In the genomic region with DNA sequence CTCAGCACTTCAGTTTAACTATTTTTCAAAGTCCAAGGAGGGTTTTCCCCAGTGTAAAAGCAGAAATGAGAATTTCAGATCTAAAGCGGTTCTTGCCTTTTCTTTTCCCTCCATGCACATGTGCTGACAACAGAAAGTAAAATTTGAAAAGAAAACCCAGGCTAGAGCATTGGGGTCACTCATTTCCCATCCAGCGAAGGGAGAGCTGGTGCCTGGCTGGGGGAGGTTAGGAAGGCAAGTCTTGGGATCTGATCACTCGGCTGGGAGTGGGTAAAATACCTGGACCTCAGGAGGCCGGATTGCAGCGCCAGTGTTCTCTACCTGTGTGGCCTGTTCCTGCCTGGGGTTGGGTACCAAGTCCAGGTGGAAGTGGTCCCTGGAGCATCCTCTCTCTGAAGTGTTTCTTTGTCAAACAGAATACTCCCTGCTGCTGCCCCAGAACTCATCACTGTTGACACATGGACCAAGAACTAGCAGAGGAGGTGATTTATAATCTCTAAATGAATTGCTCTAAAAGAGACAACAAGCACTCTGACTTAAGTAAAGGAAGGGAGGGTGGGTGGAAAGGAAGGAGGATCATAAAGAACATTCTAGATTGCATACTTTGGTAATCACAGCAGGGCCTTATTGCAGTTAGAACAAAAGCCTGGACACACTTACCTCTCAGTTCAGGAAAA, we compare ENCODE assay signal across 14 cellular contexts.
DNase-seq lines count a peak whose midpoint lies in the region; ATAC-seq, FAIRE-seq and TF ChIP-seq lines count a peak whose summit lies in the region.
"Had no signal": no experiment of that assay in that cellular context is flagged by ENCODE, and none has a peak within 500 bp of the region (broad histone marks: within the 10 kb centered on the region; RNA-seq: fewer than 3 reads in every experiment).

No MANE protein-coding gene starts in this region.

- peak overlapping the region; percentile 58 for H3K27ac Mint-ChIP-seq in activated T-helper 1 cell treated with anti-CD3 and anti-CD28 coated beads, Interleukin-12 subunit alpha, Interleukin-12 subunit beta, Interleukin-2, Interleukin-4 antibody, amounts not matched to agents 30 ng/mL and 10 ng/mL and 1 ng/mL, durations not matched to agents 14 hours and 24 hours and 36 hours
- H3K27ac Mint-ChIP-seq: activated B cell treated with CpG ODN at 0.5 μM for 24 hours; activated naive CD4-positive, alpha-beta T cell treated with anti-CD3 and anti-CD28 coated beads, Interleukin-2, amount 50 U/mL, for 24 hours had no signal

- no peak overlapping the region for H2BK120ac ChIP-seq in mesendoderm (ENCODE audit: low read depth, low read length)

- no peak overlapping the region for H3K56ac ChIP-seq in mesendoderm (ENCODE audit: low read length)

- TF ChIP-seq POLR2A in GM12892 (IDR thresholded peaks at IDR 0.05; ENCODE audit: low read depth, low read length) = no peak
- TF ChIP-seq POLR2A in Peyer's patch (IDR thresholded peaks at IDR 0.05) = no peak

- no peak overlapping the region for H3K9ac ChIP-seq in mesendoderm (ENCODE audit: low read length)

- intact Hi-C loops in activated T-helper 1 cell treated with anti-CD3 and anti-CD28 coated beads, Interleukin-12 subunit alpha, Interleukin-12 subunit beta, Interleukin-2, Interleukin-4 antibody, amounts not matched to agents 30 ng/mL and 10 ng/mL and 1 ng/mL, durations not matched to agents 14 hours and 24 hours and 36 hours (cut with micrococcal nuclease) = no loop called here

- H3K36me3 ChIP-seq in mesendoderm (ENCODE audit: control insufficient read depth, insufficient read depth, low read length) (no peaks in the 10 kb centered on the region), Peyer's patch (no peaks in the 10 kb centered on the region)
- H3K36me3 ChIP-seq: upper lobe of right lung had no signal

- H3K27ac ChIP-seq in mesendoderm (ENCODE audit: low read depth, low read length) (no peak overlapping the region), Peyer's patch (no peak overlapping the region)
- H3K27ac ChIP-seq: upper lobe of right lung had no signal

- H3K79me2 ChIP-seq in mesendoderm (ENCODE audit: control insufficient read depth, insufficient read depth, low read length) = no peaks in the 10 kb centered on the region

- no peak overlapping the region for H2BK5ac ChIP-seq in mesendoderm (ENCODE audit: low read length)

- no peaks in the 10 kb centered on the region for H3K4me1 ChIP-seq in mesendoderm (ENCODE audit: control insufficient read depth, low read depth, low read length)
- peaks cover 0 to 14% (median 0%) of the 10 kb centered on the region in 4 donors for H3K4me1 ChIP-seq in Peyer's patch

- H3K4me3 ChIP-seq in mesendoderm (ENCODE audit: low read length) (no peak overlapping the region), Peyer's patch (no peak overlapping the region)
- H3K4me3 ChIP-seq: upper lobe of right lung had no signal

- no peak overlapping the region for H3K4ac ChIP-seq in mesendoderm (ENCODE audit: low read depth, low read length)

- peaks cover 45% of the 10 kb centered on the region for H3K4me1 Mint-ChIP-seq in activated T-helper 1 cell treated with anti-CD3 and anti-CD28 coated beads, Interleukin-12 subunit alpha, Interleukin-12 subunit beta, Interleukin-2, Interleukin-4 antibody, amounts not matched to agents 30 ng/mL and 10 ng/mL and 1 ng/mL, durations not matched to agents 14 hours and 24 hours and 36 hours (ENCODE audit: low read depth)

- H3K79me1 ChIP-seq in mesendoderm (ENCODE audit: low read length) = no peaks in the 10 kb centered on the region

- H4K8ac ChIP-seq in mesendoderm (ENCODE audit: low read depth, low read length) = no peak overlapping the region

- no peaks in the 10 kb centered on the region for H3K27me3 ChIP-seq in mesendoderm (ENCODE audit: insufficient read depth, low read length, poor library complexity)
- H3K27me3 ChIP-seq in Peyer's patch = no peaks in the 10 kb centered on the region
- H3K27me3 ChIP-seq: upper lobe of right lung had no signal

- DNase-seq in activated T-helper 1 cell treated with anti-CD3 and anti-CD28 coated beads, Interleukin-12 subunit alpha, Interleukin-12 subunit beta, Interleukin-2, Interleukin-4 antibody, amounts not matched to agents 30 ng/mL and 10 ng/mL and 1 ng/mL, durations not matched to agents 14 hours and 24 hours and 36 hours (ENCODE audit: low spot score) = no peak
- DNase-seq in GM12892 (ENCODE audit: insufficient read length) (no peak), mesendoderm (no peak), Peyer's patch (no peak)
- DNase-seq in NK-92 treated with Interleukin-12 subunit alpha and Interleukin-12 subunit beta, amount 100 ng/mL, for 24 hours (lab: John Stamatoyannopoulos, UW) = no peak
- DNase-seq: activated B cell treated with CpG ODN at 0.5 μM for 24 hours, head of caudate nucleus, mesenchymal stem cell, NCI-H1092 treated with DMSO at 0.1 percent for 48 hours, upper lobe of right lung had no signal

- no peak overlapping the region for H3K4me3 Mint-ChIP-seq in activated T-helper 1 cell treated with anti-CD3 and anti-CD28 coated beads, Interleukin-12 subunit alpha, Interleukin-12 subunit beta, Interleukin-2, Interleukin-4 antibody, amounts not matched to agents 30 ng/mL and 10 ng/mL and 1 ng/mL, durations not matched to agents 14 hours and 24 hours and 36 hours
- H3K4me3 Mint-ChIP-seq: activated B cell treated with CpG ODN at 0.5 μM for 24 hours; activated naive CD4-positive, alpha-beta T cell treated with anti-CD3 and anti-CD28 coated beads, Interleukin-2, amount 50 U/mL, for 24 hours had no signal

- no peak overlapping the region for H2AK5ac ChIP-seq in mesendoderm (ENCODE audit: low read length)

- peaks cover 13% of the 10 kb centered on the region for H3K36me3 Mint-ChIP-seq in activated T-helper 1 cell treated with anti-CD3 and anti-CD28 coated beads, Interleukin-12 subunit alpha, Interleukin-12 subunit beta, Interleukin-2, Interleukin-4 antibody, amounts not matched to agents 30 ng/mL and 10 ng/mL and 1 ng/mL, durations not matched to agents 14 hours and 24 hours and 36 hours (ENCODE audit: low read depth)

- no peaks in the 10 kb centered on the region for H3K9me3 ChIP-seq in Peyer's patch
- H3K9me3 ChIP-seq: upper lobe of right lung had no signal

- no peak overlapping the region for H3K18ac ChIP-seq in mesendoderm (ENCODE audit: low read length)

- H3K4me2 ChIP-seq in mesendoderm (ENCODE audit: low read length) = no peak overlapping the region

- no peaks in the 10 kb centered on the region for H3K9me3 Mint-ChIP-seq in activated T-helper 1 cell treated with anti-CD3 and anti-CD28 coated beads, Interleukin-12 subunit alpha, Interleukin-12 subunit beta, Interleukin-2, Interleukin-4 antibody, amounts not matched to agents 30 ng/mL and 10 ng/mL and 1 ng/mL, durations not matched to agents 14 hours and 24 hours and 36 hours
- H3K9me3 Mint-ChIP-seq: activated B cell treated with CpG ODN at 0.5 μM for 24 hours; activated naive CD4-positive, alpha-beta T cell treated with anti-CD3 and anti-CD28 coated beads, Interleukin-2, amount 50 U/mL, for 24 hours had no signal

- peak; percentile 61 for ATAC-seq in GM18508 (IDR thresholded peaks at IDR 0.05; ENCODE audit: insufficient read depth, unreplicated experiment)
- peak; percentile 73 for ATAC-seq in GM19455 (IDR thresholded peaks at IDR 0.05; ENCODE audit: unreplicated experiment)
- peak; percentile 66 for ATAC-seq in HG02943 (IDR thresholded peaks at IDR 0.05; ENCODE audit: low read depth, unreplicated experiment)
- ATAC-seq: upper lobe of right lung had no signal

- no peak for TF ChIP-seq CTCF in Peyer's patch (IDR thresholded peaks at IDR 0.05)

- H2BK15ac ChIP-seq in mesendoderm (replicated peaks; ENCODE audit: low read depth) = no peak overlapping the region

- WGBS in mesendoderm (ENCODE audit: extremely low coverage, insufficient coverage, low lambda C conversion rate) = no CpG with 5 or more reads among the region's 5 CpGs

- no peak for FAIRE-seq in GM12892 (lab: Jason Lieb, UNC)

- H3K27me3 Mint-ChIP-seq in activated T-helper 1 cell treated with anti-CD3 and anti-CD28 coated beads, Interleukin-12 subunit alpha, Interleukin-12 subunit beta, Interleukin-2, Interleukin-4 antibody, amounts not matched to agents 30 ng/mL and 10 ng/mL and 1 ng/mL, durations not matched to agents 14 hours and 24 hours and 36 hours (ENCODE audit: insufficient read depth) = no peaks in the 10 kb centered on the region
- H3K27me3 Mint-ChIP-seq: activated B cell treated with CpG ODN at 0.5 μM for 24 hours; activated naive CD4-positive, alpha-beta T cell treated with anti-CD3 and anti-CD28 coated beads, Interleukin-2, amount 50 U/mL, for 24 hours had no signal

- H4K5ac ChIP-seq in mesendoderm (ENCODE audit: low read length) = no peak overlapping the region

- H3K23ac ChIP-seq in mesendoderm (ENCODE audit: low read length) = no peak overlapping the region
